In the genomic region with DNA sequence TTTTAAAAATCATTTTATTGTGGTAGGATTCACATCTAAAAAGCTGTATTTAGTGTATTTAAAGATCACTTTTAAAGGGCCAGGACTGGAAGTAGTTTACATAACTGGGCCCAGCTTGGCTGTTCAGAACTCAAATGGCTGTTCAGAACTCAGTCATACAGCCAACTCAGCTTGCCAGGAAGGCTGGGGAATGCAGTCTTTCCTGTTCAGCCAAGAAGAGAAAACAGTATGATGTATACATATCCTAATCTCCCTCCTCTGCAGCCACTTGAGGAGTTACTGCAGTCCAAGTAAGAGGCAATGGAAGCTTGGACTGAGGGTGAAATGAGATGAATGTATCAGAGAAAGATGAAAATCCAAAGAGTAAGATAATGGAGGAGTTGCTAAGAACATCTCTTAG, we compare ENCODE assay signal across 12 cellular contexts. TPM values are rescaled to one million over a fixed set of nuclear protein-coding genes. Genes with fewer than 3 reads are reported as not detected.
DNase-seq lines count a peak whose midpoint lies in the region; ATAC-seq and TF ChIP-seq lines count a peak whose summit lies in the region.
"Had no signal": no experiment of that assay in that cellular context is flagged by ENCODE, and none has a peak within 500 bp of the region (broad histone marks: within the 10 kb centered on the region; RNA-seq: fewer than 3 reads in every experiment).

No MANE protein-coding gene starts in this region.

- H3K27me3 Mint-ChIP-seq in T-cell: no peaks in the 10 kb centered on the region
- H3K27me3 Mint-ChIP-seq in activated CD8-positive, alpha-beta memory T cell treated with anti-CD3 and anti-CD28 coated beads, Interleukin-2, amount 10 ng/mL, durations not matched to agents 7 days and 5 days: no peaks in the 10 kb centered on the region
- H3K27me3 Mint-ChIP-seq: activated T-cell treated with anti-CD3 and anti-CD28 coated beads, Interleukin-2, amount 50 U/mL, for 24 hours; stimulated activated memory B cell treated with anti-CD40 and anti-IgM and Interleukin-4, amounts not matched to agents 10 μg/mL and 1 μg/mL and 100 μg/mL, for 72 hours had no signal

- peaks cover 0 to 5% (median 0%) of the 10 kb centered on the region in 3 donors for H3K9me3 Mint-ChIP-seq in T-cell
- no peaks in the 10 kb centered on the region for H3K9me3 Mint-ChIP-seq in activated CD8-positive, alpha-beta memory T cell treated with anti-CD3 and anti-CD28 coated beads, Interleukin-2, amount 10 ng/mL, durations not matched to agents 7 days and 5 days (ENCODE audit: low read depth)
- H3K9me3 Mint-ChIP-seq: activated T-cell treated with anti-CD3 and anti-CD28 coated beads, Interleukin-2, amount 50 U/mL, for 24 hours had no signal

- peak in 1 of 2 donors; percentile 85 for TF ChIP-seq POLR2A in thyroid gland (IDR thresholded peaks at IDR 0.05)

- no peak for ATAC-seq in T-cell (replicated peaks in 1 of 4)
- no peak for ATAC-seq in activated CD8-positive, alpha-beta memory T cell treated with anti-CD3 and anti-CD28 coated beads, Interleukin-2, amount 10 ng/mL, durations not matched to agents 7 days and 5 days
- no peak for ATAC-seq in GM21381 (IDR thresholded peaks at IDR 0.05; ENCODE audit: unreplicated experiment)
- ATAC-seq: stimulated activated memory B cell treated with anti-CD40 and anti-IgM and Interleukin-4, amounts not matched to agents 10 μg/mL and 1 μg/mL and 100 μg/mL, for 72 hours had no signal

- peak overlapping the region; percentile 94 to 99 (median 98) for H3K27ac ChIP-seq in thyroid gland

- CTCF ChIA-PET in T-cell (lab: Charles Lee): interaction anchor here in 1 of 2 donors (0.6 to 1.4 kb wide), 2 partner anchors 31 to 55 kb away, joined by 4 read pairs; no protein-coding TSS in a partner anchor
- CTCF ChIA-PET in activated CD8-positive, alpha-beta memory T cell treated with anti-CD3 and anti-CD28 coated beads, Interleukin-2, amount 10 ng/mL, durations not matched to agents 7 days and 5 days (lab: Charles Lee): interaction anchor here (1.0 to 1.4 kb wide), 3 partner anchors 12 to 24 kb away, joined by 3 to 4 read pairs (median 3); a partner anchor contains a TSS

- H3K27me3 ChIP-seq in thyroid gland: no peaks in the 10 kb centered on the region

- peaks cover 36% of the 10 kb centered on the region for H3K36me3 Mint-ChIP-seq in T-cell
- H3K36me3 Mint-ChIP-seq in activated CD8-positive, alpha-beta memory T cell treated with anti-CD3 and anti-CD28 coated beads, Interleukin-2, amount 10 ng/mL, durations not matched to agents 7 days and 5 days: peaks cover 19% of the 10 kb centered on the region

- POLR2A ChIA-PET in T-cell (lab: Charles Lee): no interaction called here

- H3K27ac Mint-ChIP-seq in T-cell: no peak overlapping the region
- H3K27ac Mint-ChIP-seq in activated CD8-positive, alpha-beta memory T cell treated with anti-CD3 and anti-CD28 coated beads, Interleukin-2, amount 10 ng/mL, durations not matched to agents 7 days and 5 days: no peak overlapping the region
- H3K27ac Mint-ChIP-seq: activated T-cell treated with anti-CD3 and anti-CD28 coated beads, Interleukin-2, amount 50 U/mL, for 24 hours; stimulated activated memory B cell treated with anti-CD40 and anti-IgM and Interleukin-4, amounts not matched to agents 10 μg/mL and 1 μg/mL and 100 μg/mL, for 72 hours had no signal

- no peak overlapping the region for H3K4me3 Mint-ChIP-seq in T-cell
- H3K4me3 Mint-ChIP-seq in activated CD8-positive, alpha-beta memory T cell treated with anti-CD3 and anti-CD28 coated beads, Interleukin-2, amount 10 ng/mL, durations not matched to agents 7 days and 5 days: no peak overlapping the region
- H3K4me3 Mint-ChIP-seq: activated T-cell treated with anti-CD3 and anti-CD28 coated beads, Interleukin-2, amount 50 U/mL, for 24 hours; stimulated activated memory B cell treated with anti-CD40 and anti-IgM and Interleukin-4, amounts not matched to agents 10 μg/mL and 1 μg/mL and 100 μg/mL, for 72 hours had no signal

- H3K4me3 ChIP-seq in thyroid gland (replicated peaks in 1 of 3): no peak overlapping the region

- DNase-seq in NCI-H226 (peak; percentile 47), dermis blood vessel endothelial cell (peak; percentile 87), iris pigment epithelial cell (ENCODE audit: low read depth) (peak; percentile 88), thyroid gland (peak; percentile 89 to 91), T-cell (no peak)
- no peak for DNase-seq in activated CD8-positive, alpha-beta memory T cell treated with anti-CD3 and anti-CD28 coated beads, Interleukin-2, amount 10 ng/mL, durations not matched to agents 7 days and 5 days
- DNase-seq: activated T-cell treated with anti-CD3 and anti-CD28 coated beads, Interleukin-2, amount 50 U/mL, for 24 hours; cortex of kidney; KG1; stimulated activated CD4-positive, alpha-beta T cell treated with anti-CD3 and anti-CD28 coated beads, Interleukin-12 subunit alpha, Interleukin-12 subunit beta, amount 100 ng/mL, for 4 hours had no signal

- intact Hi-C loops in thyroid gland (cut with DNase I): no loop called here

- TF ChIP-seq CTCF in thyroid gland (IDR thresholded peaks at IDR 0.05): no peak

- peaks cover 51 to 65% (median 54%) of the 10 kb centered on the region in 3 donors for H3K4me1 Mint-ChIP-seq in T-cell
- peaks cover 12% of the 10 kb centered on the region for H3K4me1 Mint-ChIP-seq in activated CD8-positive, alpha-beta memory T cell treated with anti-CD3 and anti-CD28 coated beads, Interleukin-2, amount 10 ng/mL, durations not matched to agents 7 days and 5 days

- peaks cover 82 to 87% of the 10 kb centered on the region in 2 donors for H3K4me1 ChIP-seq in thyroid gland

- H3K9me3 ChIP-seq in thyroid gland: no peaks in the 10 kb centered on the region

- H3K36me3 ChIP-seq in thyroid gland: no peaks in the 10 kb centered on the region

RNA-seq across cellular contexts. Expression of a gene that starts 24.6 kb away (rescaled TPM):
- total RNA-seq in dermis blood vessel endothelial cell (157 and 236 TPM in 2 replicates), thyroid gland (100 to 1,000 TPM; 504 to 681 (median 560) TPM), T-cell (10 to 100 TPM; 36.3 to 41.7 (median 41.3) TPM)
- total RNA-seq in activated CD8-positive, alpha-beta memory T cell treated with anti-CD3 and anti-CD28 coated beads, Interleukin-2, amount 10 ng/mL, durations not matched to agents 7 days and 5 days: 10 to 100 TPM; 55.8 to 78.3 TPM

Comparison
In these comparisons a context has a peak if more than half of its experiments do, and no peak if none do; other contexts are left out.
1. DNase-seq: peak in NCI-H226 (single experiment), dermis blood vessel endothelial cell (single experiment), iris pigment epithelial cell (single experiment) and thyroid gland (2 of 2); none in T-cell (0 of 34) and activated CD8-positive, alpha-beta memory T cell treated with anti-CD3 and anti-CD28 coated beads, Interleukin-2, amount 10 ng/mL, durations not matched to agents 7 days and 5 days (single experiment).